Comparison of ENCODE assay signal across 18 cellular contexts in genomic region chr1:41468082-41468762, GRCh38. TPM values are rescaled to one million over a fixed set of nuclear protein-coding genes. Genes with fewer than 3 reads are reported as not detected.
DNase-seq lines count a peak whose midpoint lies in the region; ATAC-seq and TF ChIP-seq lines count a peak whose summit lies in the region.
"Had no signal": no experiment of that assay in that cellular context is flagged by ENCODE, and none has a peak within 500 bp of the region (broad histone marks: within the 10 kb centered on the region; RNA-seq: fewer than 3 reads in every experiment).

No MANE protein-coding gene starts in this region.

- H3K36me3 ChIP-seq in BLaER1 treated with 17β-estradiol and CSF1 and Interleukin-3, amounts not matched to agents 10 nM and 100 nM = no peaks in the 10 kb centered on the region
- H3K36me3 ChIP-seq in Peyer's patch (no peaks in the 10 kb centered on the region), mucosa of rectum (ENCODE audit: control insufficient read depth in 2 of 2, insufficient read depth in 2 of 2, low read length in 2 of 2) (no peaks in the 10 kb centered on the region), GM23248 (ENCODE audit: low read depth) (no peaks in the 10 kb centered on the region), BE2C (no peaks in the 10 kb centered on the region)
- H3K36me3 ChIP-seq: HAP-1 had no signal

- H3K4me3 ChIP-seq in BLaER1 treated with 17β-estradiol and CSF1 and Interleukin-3, amounts not matched to agents 10 nM and 100 nM = no peak overlapping the region
- peak overlapping the region in 2 of 4 donors; percentile 4 to 22 for H3K4me3 ChIP-seq in Peyer's patch
- no peak overlapping the region for H3K4me3 ChIP-seq in mucosa of rectum (ENCODE audit: low read length in 2 of 2)
- no peak overlapping the region for H3K4me3 ChIP-seq in GM23248
- H3K4me3 ChIP-seq in BE2C (ENCODE audit: low read depth, low read length) = no peak overlapping the region
- H3K4me3 ChIP-seq: HAP-1, K562 had no signal

- ATAC-seq in HG03469 (IDR thresholded peaks at IDR 0.05; ENCODE audit: unreplicated experiment) (no peak), omental fat pad (ENCODE audit: low FRiP score) (no peak)
- ATAC-seq: K562 had no signal

- no peak for TF ChIP-seq POLR2A in Peyer's patch (IDR thresholded peaks at IDR 0.05)

- H3K4me2 ChIP-seq in BLaER1 treated with 17β-estradiol and CSF1 and Interleukin-3, amounts not matched to agents 10 nM and 100 nM = peak overlapping the region; percentile 4 to 88 (median 69); a peak in 20 of 22 replicates
- no peak overlapping the region for H3K4me2 ChIP-seq in GM23248 (ENCODE audit: unreplicated experiment)
- H3K4me2 ChIP-seq: SK-N-SH had no signal

- H3K79me2 ChIP-seq in GM23248 (ENCODE audit: insufficient read depth) = no peaks in the 10 kb centered on the region

- no peak overlapping the region for H2AFZ ChIP-seq in GM23248

- H4K20me1 ChIP-seq in BLaER1 treated with 17β-estradiol and CSF1 and Interleukin-3, amounts not matched to agents 10 nM and 100 nM = 0 out of 22 replicates have a peak, but pooled peaks cover 0 to 3% (median 0%) of the 10 kb centered on the region in 11 experiments
- no peaks in the 10 kb centered on the region for H4K20me1 ChIP-seq in GM23248 (ENCODE audit: insufficient read depth)

- H3K27ac ChIP-seq in BLaER1 treated with 17β-estradiol and CSF1 and Interleukin-3, amounts not matched to agents 10 nM and 100 nM = no peak overlapping the region
- peak overlapping the region in 3 of 4 donors; percentile 57 to 81 (median 80) for H3K27ac ChIP-seq in Peyer's patch
- peak overlapping the region; percentile 52 to 53 for H3K27ac ChIP-seq in mucosa of rectum (ENCODE audit: low read depth in 2 of 2, low read length in 2 of 2)
- no peak overlapping the region for H3K27ac ChIP-seq in GM23248

- H3K9ac ChIP-seq in BLaER1 treated with 17β-estradiol and CSF1 and Interleukin-3, amounts not matched to agents 10 nM and 100 nM = no peak overlapping the region
- H3K9ac ChIP-seq in mucosa of rectum (ENCODE audit: low read depth in 1 of 2, low read length in 2 of 2) = no peak overlapping the region
- no peak overlapping the region for H3K9ac ChIP-seq in GM23248
- H3K9ac ChIP-seq: SK-N-SH had no signal

- in situ Hi-C loops in GM23248 (cut with MboI) = no loop called here

- no peaks in the 10 kb centered on the region for H3F3A ChIP-seq in GM23248 (ENCODE audit: insufficient read depth)

- 62 to 67% methylated on average over 10 to 12 of the region's 12 CpGs for WGBS in GM23248 (ENCODE audit: low coverage in 1 of 2, low lambda C conversion rate in 2 of 2, missing lambda C conversion rate in 2 of 2), 2 experiments

- DNase-seq in NCI-H146 (lab: John Stamatoyannopoulos, UW) = peak; percentile 56
- DNase-seq in Peyer's patch = peak in 2 of 3 donors; percentile 83 to 86
- no peak for DNase-seq in GM23248
- DNase-seq in omental fat pad (ENCODE audit: low spot score) = no peak
- no peak for DNase-seq in BE2C
- DNase-seq: CD4-positive, CD25-positive, alpha-beta regulatory T cell; DMS79; MV-4-11; NCI-H2029; NCI-H345; SHP77; SK-N-SH; T-helper 1 cell had no signal

- TF ChIP-seq CTCF in Peyer's patch (IDR thresholded peaks at IDR 0.05) (peak in 1 of 6 experiments; percentile 2), omental fat pad (IDR thresholded peaks at IDR 0.05) (no peak), BE2C (IDR thresholded peaks at IDR 0.05; ENCODE audit: low read depth, low read length) (no peak)

- H3K4me1 ChIP-seq in BLaER1 treated with 17β-estradiol and CSF1 and Interleukin-3, amounts not matched to agents 10 nM and 100 nM = peaks cover 7 to 52% (median 44%) of the 10 kb centered on the region in 10 experiments; a peak in 19 of 20 replicates
- H3K4me1 ChIP-seq in Peyer's patch (peaks cover 0 to 33% (median 8%) of the 10 kb centered on the region in 4 donors), mucosa of rectum (ENCODE audit: control insufficient read depth in 2 of 2, insufficient read depth in 2 of 2, low read length in 2 of 2) (peaks cover 20 to 30% of the 10 kb centered on the region in 2 donors), GM23248 (ENCODE audit: insufficient read depth) (no peaks in the 10 kb centered on the region), BE2C (no peaks in the 10 kb centered on the region)
- H3K4me1 ChIP-seq: HAP-1 had no signal

- no peaks in the 10 kb centered on the region for H3K27me3 ChIP-seq in BLaER1 treated with 17β-estradiol and CSF1 and Interleukin-3, amounts not matched to agents 10 nM and 100 nM
- H3K27me3 ChIP-seq in Peyer's patch (no peaks in the 10 kb centered on the region), mucosa of rectum (ENCODE audit: control insufficient read depth in 2 of 2, insufficient read depth in 2 of 2, low read length in 2 of 2) (no peaks in the 10 kb centered on the region), GM23248 (replicated peaks; ENCODE audit: insufficient read depth) (peaks cover 5% of the 10 kb centered on the region; the same call in 1 of the 2 replicates), BE2C (no peaks in the 10 kb centered on the region)

- no peaks in the 10 kb centered on the region for H3K9me3 ChIP-seq in BLaER1 treated with 17β-estradiol and CSF1 and Interleukin-3, amounts not matched to agents 10 nM and 100 nM (replicated peaks in 1 of 11)
- H3K9me3 ChIP-seq in Peyer's patch (no peaks in the 10 kb centered on the region), mucosa of rectum (ENCODE audit: control insufficient read depth in 2 of 2, low read length in 2 of 2) (no peaks in the 10 kb centered on the region), GM23248 (ENCODE audit: low read depth) (no peaks in the 10 kb centered on the region), BE2C (no peaks in the 10 kb centered on the region)
- H3K9me3 ChIP-seq: HAP-1, SK-N-SH had no signal

- H3K9me2 ChIP-seq in GM23248 (ENCODE audit: insufficient read depth) = no peaks in the 10 kb centered on the region
- H3K9me2 ChIP-seq: SK-N-SH had no signal

RNA-seq across cellular contexts. Expression of gene EDN2, which starts 16.3 kb away (rescaled TPM):
- total RNA-seq in Peyer's patch = 10 to 100 TPM in 3 of 4 donors, not detected in 1; 43.2 to 75.0 (median 49.1) TPM
- total RNA-seq in GM23248 (2014; rRNA removed; shearing (Covaris generic)) = not detected in 2 replicates
- polyA plus RNA-seq in GM23248 (2016; fragmentation: Nextera tagmentation; extraction: Ambion mirVana) = not detected in 2 replicates
- total RNA-seq in omental fat pad = not detected
- polyA plus RNA-seq in BE2C (2012; ENCODE audit: insufficient read depth, insufficient read length, low read depth) = not detected
- total RNA-seq: K562 had no signal
- polyA plus RNA-seq: CD4-positive, CD25-positive, alpha-beta regulatory T cell; K562 had no signal

Comparison
In these comparisons a context has a peak if more than half of its experiments do, and no peak if none do; other contexts are left out.
1. H3K27ac ChIP-seq: peak in Peyer's patch (3 of 4) and mucosa of rectum (2 of 2); none in BLaER1 treated with 17β-estradiol and CSF1 and Interleukin-3, amounts not matched to agents 10 nM and 100 nM (0 of 11) and GM23248 (single experiment).
2. DNase-seq: peak in NCI-H146 (single experiment) and Peyer's patch (2 of 3); none in GM23248 (single experiment), omental fat pad (single experiment) and BE2C (single experiment).